8 cellular contexts compared by ENCODE assay signal in the genomic region with DNA sequence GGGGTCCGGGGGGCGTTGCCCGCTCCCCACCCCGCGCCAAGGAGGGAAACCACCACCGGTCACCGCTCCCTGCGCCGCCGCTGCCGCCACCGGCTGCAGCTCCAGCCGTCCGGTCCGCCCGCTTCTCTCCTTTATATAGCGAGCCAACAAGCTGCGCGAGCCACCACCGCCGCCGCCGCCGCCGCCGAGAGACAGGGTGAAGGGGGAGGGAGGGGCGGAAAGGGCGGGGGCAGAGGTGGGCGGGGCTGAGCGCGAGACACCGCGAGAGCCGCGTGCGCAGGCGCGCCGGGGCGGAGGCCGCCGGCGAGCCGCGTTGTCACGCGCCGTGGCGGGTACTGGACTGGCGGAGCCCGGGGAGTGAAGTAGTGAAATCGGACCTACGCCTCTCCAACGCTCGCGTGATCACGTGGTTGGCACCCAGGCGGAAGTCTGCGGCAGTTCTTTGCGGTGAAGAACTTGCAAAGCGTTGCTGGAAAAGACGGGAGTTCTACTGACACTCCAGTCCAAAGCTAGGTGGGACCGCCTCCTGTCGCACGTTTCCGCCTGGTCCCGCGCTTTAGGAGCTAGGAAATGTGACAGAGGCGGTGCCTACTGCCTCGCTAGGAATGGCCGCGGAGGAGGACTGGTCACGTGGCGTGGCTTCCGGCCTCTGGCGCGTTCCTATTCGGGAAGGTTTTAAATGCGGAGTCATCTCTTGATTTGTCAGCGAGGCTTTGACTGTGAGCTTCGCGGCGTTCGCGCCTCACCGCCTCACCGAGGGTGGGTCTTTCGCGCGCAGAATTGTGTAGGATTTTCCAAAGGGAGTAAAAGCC. TPM values are rescaled to one million over a fixed set of nuclear protein-coding genes. Genes with fewer than 3 reads are reported as not detected.
DNase-seq lines count a peak whose midpoint lies in the region; ATAC-seq and TF ChIP-seq lines count a peak whose summit lies in the region.

A gene (minus strand): TSS at position 193 of the 812 bp plus-strand sequence. CDS start 441 bp downstream, outside the sequence.

- peaks cover 10% of the 10 kb centered on the region for H3K36me3 ChIP-seq in WERI-Rb-1
- H3K36me3 ChIP-seq in mammary epithelial cell (ENCODE audit: insufficient read depth, low read length), result no peaks in the 10 kb centered on the region
- H3K36me3 ChIP-seq in iPS-20b (ENCODE audit: insufficient read depth, low read depth, low read length), result peaks cover 13% of the 10 kb centered on the region

- no peak for TF ChIP-seq CTCF in WERI-Rb-1 (IDR thresholded peaks at IDR 0.05; ENCODE audit: low read depth, low read length)
- no peak for TF ChIP-seq CTCF in mammary epithelial cell (conservative IDR thresholded peaks at IDR 0.05 in 1 of 2, IDR thresholded peaks at IDR 0.05 in 1 of 2; ENCODE audit: extremely low read depth in 1 of 2, insufficient read depth in 1 of 2, low read depth in 1 of 2, low read length in 2 of 2)

- peak within 1 kb of the TSS; percentile 97 for H2AFZ ChIP-seq in mammary epithelial cell (ENCODE audit: low read depth, low read length)

- intact Hi-C loops in mammary epithelial cell (cut with micrococcal nuclease), result loop anchor here (10.0 kb wide), 1 partner anchor 94 kb away; no protein-coding TSS in a partner anchor

- H3K4me1 ChIP-seq in mammary epithelial cell (ENCODE audit: insufficient read depth, low read length), result peaks cover 10% of the 10 kb centered on the region
- peaks cover 17% of the 10 kb centered on the region; the same call in 1 of the 2 replicates for H3K4me1 ChIP-seq in iPS-20b (ENCODE audit: insufficient read depth, low read length)

- DNase-seq in ACHN (peak; percentile 94), NCI-H2227 (lab: John Stamatoyannopoulos, UW; ENCODE audit: unreplicated experiment) (peak; percentile 97), WERI-Rb-1 (peak; percentile 95), mammary epithelial cell (peak; percentile 95)

- dilution Hi-C loops in mammary epithelial cell (cut with HindIII; ENCODE audit: low sequenced_read_pairs), result no loop called here

- peak within 1 kb of the TSS; percentile 87 for H3K4me2 ChIP-seq in mammary epithelial cell (ENCODE audit: insufficient read depth, low read depth, low read length)

- WGBS in mammary epithelial cell (ENCODE audit: low coverage, missing lambda C conversion rate), result under 1% methylated on average over 37 of the region's 90 CpGs

- ATAC-seq in GM18873 (IDR thresholded peaks at IDR 0.05; ENCODE audit: low FRiP score, unreplicated experiment) (peak; percentile 77), HG03139 (IDR thresholded peaks at IDR 0.05; ENCODE audit: unreplicated experiment) (peak; percentile 72)

- H3K9me3 ChIP-seq in WERI-Rb-1 (ENCODE audit: severe bottlenecking) (no peaks in the 10 kb centered on the region), mammary epithelial cell (replicated peaks; ENCODE audit: insufficient read depth, low read length) (no peaks in the 10 kb centered on the region), iPS-20b (ENCODE audit: insufficient read depth, low read depth, low read length) (no peaks in the 10 kb centered on the region)

- H3K27ac ChIP-seq in WERI-Rb-1, result peak within 1 kb of the TSS; percentile 100
- H3K27ac ChIP-seq in mammary epithelial cell (ENCODE audit: insufficient read depth, low read depth, low read length), result peak within 1 kb of the TSS; percentile 97
- peak within 1 kb of the TSS; percentile 98 for H3K27ac ChIP-seq in iPS-20b (ENCODE audit: low read length)
- H3K27ac ChIP-seq in skin epidermis, result peak within 1 kb of the TSS; percentile 94 to 100 (median 98)

- CTCF ChIA-PET in mammary epithelial cell (lab: Charles Lee; ENCODE audit: low non-redundant PET), result no interaction called here

- no peaks in the 10 kb centered on the region for H4K20me1 ChIP-seq in mammary epithelial cell (ENCODE audit: insufficient read depth, low read length)

- peak within 1 kb of the TSS; percentile 89 for H3K4me3 ChIP-seq in WERI-Rb-1 (ENCODE audit: low read depth, low read length)
- H3K4me3 ChIP-seq in mammary epithelial cell (replicated peaks in 1 of 3; ENCODE audit: insufficient read depth in 1 of 3, low read depth in 2 of 3, low read length in 3 of 3), result peak within 1 kb of the TSS; percentile 83 to 100 (median 92)
- H3K4me3 ChIP-seq in iPS-20b (ENCODE audit: low read length), result peak within 1 kb of the TSS; percentile 90
- H3K4me3 ChIP-seq in skin epidermis, result peak within 1 kb of the TSS; percentile 49 to 84 (median 75)

- H3K9ac ChIP-seq in mammary epithelial cell (ENCODE audit: insufficient read depth, low read length) (peak within 1 kb of the TSS; percentile 98), iPS-20b (ENCODE audit: low read depth, low read length) (peak within 1 kb of the TSS; percentile 99)

- H3K79me2 ChIP-seq in mammary epithelial cell (ENCODE audit: insufficient read depth, low read length), result peaks cover 34% of the 10 kb centered on the region

- no TSS peak for BruUV-seq in mammary epithelial cell (replicated peaks; lab: Mats Ljungman, UMichigan)

- in situ Hi-C loops in ACHN (cut with HindIII; ENCODE audit: low pct_ligation_motif_present, low pct_unique_long_range_greater_than_20kb, low sequenced_read_pairs), result no loop called here
- in situ Hi-C loops in mammary epithelial cell (cut with MboI; ENCODE audit: low sequenced_read_pairs in 2 of 2), result no loop called here

- H3K27me3 ChIP-seq in WERI-Rb-1 (ENCODE audit: insufficient read depth, low read depth, severe bottlenecking) (no peaks in the 10 kb centered on the region), mammary epithelial cell (ENCODE audit: insufficient read depth, low read length) (no peaks in the 10 kb centered on the region), iPS-20b (ENCODE audit: insufficient read depth, low read length) (no peaks in the 10 kb centered on the region)

RNA-seq across cellular contexts. Expression of the gene that starts here (rescaled TPM):
- 10 to 100 TPM; 26.3 to 30.9 TPM for total RNA-seq in mammary epithelial cell
- 16.2 TPM for polyA plus RNA-seq in mammary epithelial cell
- polyA minus RNA-seq in mammary epithelial cell, result 40.6 TPM

Comparison
In these comparisons a context has a peak if more than half of its experiments do, and no peak if none do; other contexts are left out.
1. Peak in every context shown above with its lines: DNase-seq, ATAC-seq, H3K4me3 ChIP-seq and H3K27ac ChIP-seq.